1 cellular context compared by ENCODE assay signal in the genomic region with DNA sequence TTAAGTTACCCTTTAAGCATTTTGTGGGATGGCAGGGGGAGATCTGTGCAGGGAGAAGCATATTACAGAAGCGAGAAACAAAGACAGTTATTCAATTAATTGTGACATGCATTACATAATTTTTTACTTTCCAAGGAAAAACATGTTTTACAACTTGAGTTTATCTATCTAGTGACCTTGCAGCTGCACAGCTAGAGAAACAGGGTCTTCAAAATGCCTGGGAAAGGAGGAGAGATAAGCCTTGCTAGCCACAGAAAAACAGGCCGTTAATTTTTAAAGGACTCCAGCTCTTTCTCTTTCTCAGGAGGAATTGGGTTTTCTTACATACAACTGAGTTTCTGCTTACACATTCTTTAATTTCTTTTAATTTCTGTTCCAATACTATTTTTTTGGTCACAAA.
TF ChIP-seq lines count a peak whose summit lies in the region.

No MANE protein-coding gene starts in this region.

TF ChIP-seq in K562, 482 proteins besides CTCF, POLR2A, EP300 and RAD21 (continues in another document):
- TF ChIP-seq, protein P1, sequence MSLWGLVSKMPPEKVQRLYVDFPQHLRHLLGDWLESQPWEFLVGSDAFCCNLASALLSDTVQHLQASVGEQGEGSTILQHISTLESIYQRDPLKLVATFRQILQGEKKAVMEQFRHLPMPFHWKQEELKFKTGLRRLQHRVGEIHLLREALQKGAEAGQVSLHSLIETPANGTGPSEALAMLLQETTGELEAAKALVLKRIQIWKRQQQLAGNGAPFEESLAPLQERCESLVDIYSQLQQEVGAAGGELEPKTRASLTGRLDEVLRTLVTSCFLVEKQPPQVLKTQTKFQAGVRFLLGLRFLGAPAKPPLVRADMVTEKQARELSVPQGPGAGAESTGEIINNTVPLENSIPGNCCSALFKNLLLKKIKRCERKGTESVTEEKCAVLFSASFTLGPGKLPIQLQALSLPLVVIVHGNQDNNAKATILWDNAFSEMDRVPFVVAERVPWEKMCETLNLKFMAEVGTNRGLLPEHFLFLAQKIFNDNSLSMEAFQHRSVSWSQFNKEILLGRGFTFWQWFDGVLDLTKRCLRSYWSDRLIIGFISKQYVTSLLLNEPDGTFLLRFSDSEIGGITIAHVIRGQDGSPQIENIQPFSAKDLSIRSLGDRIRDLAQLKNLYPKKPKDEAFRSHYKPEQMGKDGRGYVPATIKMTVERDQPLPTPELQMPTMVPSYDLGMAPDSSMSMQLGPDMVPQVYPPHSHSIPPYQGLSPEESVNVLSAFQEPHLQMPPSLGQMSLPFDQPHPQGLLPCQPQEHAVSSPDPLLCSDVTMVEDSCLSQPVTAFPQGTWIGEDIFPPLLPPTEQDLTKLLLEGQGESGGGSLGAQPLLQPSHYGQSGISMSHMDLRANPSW (CRISPR knock-in tag; IDR thresholded peaks at IDR 0.05) = no peak
- TF ChIP-seq HMGN3 (IDR thresholded peaks at IDR 0.05; ENCODE audit: borderline replicate concordance, extremely low read depth, insufficient read length, low read depth, low read length) (no peak), SMARCA5 (IDR thresholded peaks at IDR 0.05) (no peak), HNRNPH1 (optimal IDR thresholded peaks at IDR 0.05; ENCODE audit: low read depth, low read length) (no peak), ZNF780A (CRISPR knock-in tag; IDR thresholded peaks at IDR 0.05) (no peak), MAZ (CRISPR knock-in tag; conservative IDR thresholded peaks at IDR 0.05 in 1 of 2, IDR thresholded peaks at IDR 0.05 in 1 of 2) (no peak), MEF2D (tag; conservative IDR thresholded peaks at IDR 0.05; ENCODE audit: low read depth) (no peak), NCOR1 (IDR thresholded peaks at IDR 0.05) (0 out of 2 replicates have a peak, but pooled peaks have one; percentile 36), ARID1B (IDR thresholded peaks at IDR 0.05) (peak; percentile 55; the same call in 1 of the 2 replicates), FOS (IDR thresholded peaks at IDR 0.05; ENCODE audit: extremely low read depth, insufficient read length) (no peak), TCF3 (CRISPR knock-in tag; IDR thresholded peaks at IDR 0.05) (peak; percentile 77), XRCC3 (IDR thresholded peaks at IDR 0.05) (no peak), ZNF785 (CRISPR knock-in tag; IDR thresholded peaks at IDR 0.05) (no peak), PHF8 (IDR thresholded peaks at IDR 0.05; ENCODE audit: borderline replicate concordance, low read length) (no peak), ZKSCAN8 (CRISPR knock-in tag; IDR thresholded peaks at IDR 0.05) (no peak), ZBTB1 (CRISPR knock-in tag; IDR thresholded peaks at IDR 0.05; ENCODE audit: borderline replicate concordance, low read depth) (no peak), POLR3A (IDR thresholded peaks at IDR 0.05; ENCODE audit: borderline replicate concordance, extremely low read depth, insufficient read depth, insufficient read length) (no peak), FOXK2 (conservative IDR thresholded peaks at IDR 0.05 in 1 of 2, IDR thresholded peaks at IDR 0.05 in 1 of 2; ENCODE audit: low read depth in 2 of 2) (no peak), EGR1 (conservative IDR thresholded peaks at IDR 0.05) (no peak), ZFX (CRISPR knock-in tag; IDR thresholded peaks at IDR 0.05) (no peak), SIRT6 (IDR thresholded peaks at IDR 0.05; ENCODE audit: low read depth, low read length) (no peak), MYBL2 (IDR thresholded peaks at IDR 0.05; ENCODE audit: low read depth) (peak; percentile 58; the same call in 1 of the 2 replicates), MYBL2 (CRISPR knock-in tag; IDR thresholded peaks at IDR 0.05; ENCODE audit: borderline replicate concordance) (no peak), PHTF2 (CRISPR knock-in tag; IDR thresholded peaks at IDR 0.05) (no peak), TARDBP (IDR thresholded peaks at IDR 0.05) (no peak), TRIM24 (IDR thresholded peaks at IDR 0.05) (0 out of 4 replicates have a peak, but pooled peaks of 1 of the 2 experiments have one; percentile 31), ZNF197 (CRISPR knock-in tag; IDR thresholded peaks at IDR 0.05; ENCODE audit: low read depth) (no peak), ZNF24 (IDR thresholded peaks at IDR 0.05) (no peak), TBP (optimal IDR thresholded peaks at IDR 0.05; ENCODE audit: low read depth, low read length) (no peak), FOXM1 (IDR thresholded peaks at IDR 0.05; ENCODE audit: low read depth) (peak; percentile 64), FOXM1 (CRISPR knock-in tag; IDR thresholded peaks at IDR 0.05; ENCODE audit: low read depth) (no peak)
- TF ChIP-seq, protein P2, sequence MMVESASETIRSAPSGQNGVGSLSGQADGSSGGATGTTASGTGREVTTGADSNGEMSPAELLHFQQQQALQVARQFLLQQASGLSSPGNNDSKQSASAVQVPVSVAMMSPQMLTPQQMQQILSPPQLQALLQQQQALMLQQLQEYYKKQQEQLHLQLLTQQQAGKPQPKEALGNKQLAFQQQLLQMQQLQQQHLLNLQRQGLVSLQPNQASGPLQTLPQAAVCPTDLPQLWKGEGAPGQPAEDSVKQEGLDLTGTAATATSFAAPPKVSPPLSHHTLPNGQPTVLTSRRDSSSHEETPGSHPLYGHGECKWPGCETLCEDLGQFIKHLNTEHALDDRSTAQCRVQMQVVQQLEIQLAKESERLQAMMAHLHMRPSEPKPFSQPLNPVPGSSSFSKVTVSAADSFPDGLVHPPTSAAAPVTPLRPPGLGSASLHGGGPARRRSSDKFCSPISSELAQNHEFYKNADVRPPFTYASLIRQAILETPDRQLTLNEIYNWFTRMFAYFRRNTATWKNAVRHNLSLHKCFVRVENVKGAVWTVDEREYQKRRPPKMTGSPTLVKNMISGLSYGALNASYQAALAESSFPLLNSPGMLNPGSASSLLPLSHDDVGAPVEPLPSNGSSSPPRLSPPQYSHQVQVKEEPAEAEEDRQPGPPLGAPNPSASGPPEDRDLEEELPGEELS (CRISPR knock-in tag; IDR thresholded peaks at IDR 0.05; ENCODE audit: borderline replicate concordance) = no peak
- TF ChIP-seq, protein P3, sequence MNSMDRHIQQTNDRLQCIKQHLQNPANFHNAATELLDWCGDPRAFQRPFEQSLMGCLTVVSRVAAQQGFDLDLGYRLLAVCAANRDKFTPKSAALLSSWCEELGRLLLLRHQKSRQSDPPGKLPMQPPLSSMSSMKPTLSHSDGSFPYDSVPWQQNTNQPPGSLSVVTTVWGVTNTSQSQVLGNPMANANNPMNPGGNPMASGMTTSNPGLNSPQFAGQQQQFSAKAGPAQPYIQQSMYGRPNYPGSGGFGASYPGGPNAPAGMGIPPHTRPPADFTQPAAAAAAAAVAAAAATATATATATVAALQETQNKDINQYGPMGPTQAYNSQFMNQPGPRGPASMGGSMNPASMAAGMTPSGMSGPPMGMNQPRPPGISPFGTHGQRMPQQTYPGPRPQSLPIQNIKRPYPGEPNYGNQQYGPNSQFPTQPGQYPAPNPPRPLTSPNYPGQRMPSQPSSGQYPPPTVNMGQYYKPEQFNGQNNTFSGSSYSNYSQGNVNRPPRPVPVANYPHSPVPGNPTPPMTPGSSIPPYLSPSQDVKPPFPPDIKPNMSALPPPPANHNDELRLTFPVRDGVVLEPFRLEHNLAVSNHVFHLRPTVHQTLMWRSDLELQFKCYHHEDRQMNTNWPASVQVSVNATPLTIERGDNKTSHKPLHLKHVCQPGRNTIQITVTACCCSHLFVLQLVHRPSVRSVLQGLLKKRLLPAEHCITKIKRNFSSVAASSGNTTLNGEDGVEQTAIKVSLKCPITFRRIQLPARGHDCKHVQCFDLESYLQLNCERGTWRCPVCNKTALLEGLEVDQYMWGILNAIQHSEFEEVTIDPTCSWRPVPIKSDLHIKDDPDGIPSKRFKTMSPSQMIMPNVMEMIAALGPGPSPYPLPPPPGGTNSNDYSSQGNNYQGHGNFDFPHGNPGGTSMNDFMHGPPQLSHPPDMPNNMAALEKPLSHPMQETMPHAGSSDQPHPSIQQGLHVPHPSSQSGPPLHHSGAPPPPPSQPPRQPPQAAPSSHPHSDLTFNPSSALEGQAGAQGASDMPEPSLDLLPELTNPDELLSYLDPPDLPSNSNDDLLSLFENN (IDR thresholded peaks at IDR 0.05; ENCODE audit: low read depth in 2 of 2, low read length in 2 of 2) = no peak
- TF ChIP-seq, protein P4, sequence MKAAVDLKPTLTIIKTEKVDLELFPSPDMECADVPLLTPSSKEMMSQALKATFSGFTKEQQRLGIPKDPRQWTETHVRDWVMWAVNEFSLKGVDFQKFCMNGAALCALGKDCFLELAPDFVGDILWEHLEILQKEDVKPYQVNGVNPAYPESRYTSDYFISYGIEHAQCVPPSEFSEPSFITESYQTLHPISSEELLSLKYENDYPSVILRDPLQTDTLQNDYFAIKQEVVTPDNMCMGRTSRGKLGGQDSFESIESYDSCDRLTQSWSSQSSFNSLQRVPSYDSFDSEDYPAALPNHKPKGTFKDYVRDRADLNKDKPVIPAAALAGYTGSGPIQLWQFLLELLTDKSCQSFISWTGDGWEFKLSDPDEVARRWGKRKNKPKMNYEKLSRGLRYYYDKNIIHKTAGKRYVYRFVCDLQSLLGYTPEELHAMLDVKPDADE (conservative IDR thresholded peaks at IDR 0.05; ENCODE audit: control insufficient read depth, low read depth, low read length) = no peak
- TF ChIP-seq, protein P5, sequence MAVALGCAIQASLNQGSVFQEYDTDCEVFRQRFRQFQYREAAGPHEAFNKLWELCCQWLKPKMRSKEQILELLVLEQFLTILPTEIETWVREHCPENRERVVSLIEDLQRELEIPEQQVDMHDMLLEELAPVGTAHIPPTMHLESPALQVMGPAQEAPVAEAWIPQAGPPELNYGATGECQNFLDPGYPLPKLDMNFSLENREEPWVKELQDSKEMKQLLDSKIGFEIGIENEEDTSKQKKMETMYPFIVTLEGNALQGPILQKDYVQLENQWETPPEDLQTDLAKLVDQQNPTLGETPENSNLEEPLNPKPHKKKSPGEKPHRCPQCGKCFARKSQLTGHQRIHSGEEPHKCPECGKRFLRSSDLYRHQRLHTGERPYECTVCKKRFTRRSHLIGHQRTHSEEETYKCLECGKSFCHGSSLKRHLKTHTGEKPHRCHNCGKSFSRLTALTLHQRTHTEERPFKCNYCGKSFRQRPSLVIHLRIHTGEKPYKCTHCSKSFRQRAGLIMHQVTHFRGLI (CRISPR knock-in tag; IDR thresholded peaks at IDR 0.05) = no peak
- TF ChIP-seq, protein P6, sequence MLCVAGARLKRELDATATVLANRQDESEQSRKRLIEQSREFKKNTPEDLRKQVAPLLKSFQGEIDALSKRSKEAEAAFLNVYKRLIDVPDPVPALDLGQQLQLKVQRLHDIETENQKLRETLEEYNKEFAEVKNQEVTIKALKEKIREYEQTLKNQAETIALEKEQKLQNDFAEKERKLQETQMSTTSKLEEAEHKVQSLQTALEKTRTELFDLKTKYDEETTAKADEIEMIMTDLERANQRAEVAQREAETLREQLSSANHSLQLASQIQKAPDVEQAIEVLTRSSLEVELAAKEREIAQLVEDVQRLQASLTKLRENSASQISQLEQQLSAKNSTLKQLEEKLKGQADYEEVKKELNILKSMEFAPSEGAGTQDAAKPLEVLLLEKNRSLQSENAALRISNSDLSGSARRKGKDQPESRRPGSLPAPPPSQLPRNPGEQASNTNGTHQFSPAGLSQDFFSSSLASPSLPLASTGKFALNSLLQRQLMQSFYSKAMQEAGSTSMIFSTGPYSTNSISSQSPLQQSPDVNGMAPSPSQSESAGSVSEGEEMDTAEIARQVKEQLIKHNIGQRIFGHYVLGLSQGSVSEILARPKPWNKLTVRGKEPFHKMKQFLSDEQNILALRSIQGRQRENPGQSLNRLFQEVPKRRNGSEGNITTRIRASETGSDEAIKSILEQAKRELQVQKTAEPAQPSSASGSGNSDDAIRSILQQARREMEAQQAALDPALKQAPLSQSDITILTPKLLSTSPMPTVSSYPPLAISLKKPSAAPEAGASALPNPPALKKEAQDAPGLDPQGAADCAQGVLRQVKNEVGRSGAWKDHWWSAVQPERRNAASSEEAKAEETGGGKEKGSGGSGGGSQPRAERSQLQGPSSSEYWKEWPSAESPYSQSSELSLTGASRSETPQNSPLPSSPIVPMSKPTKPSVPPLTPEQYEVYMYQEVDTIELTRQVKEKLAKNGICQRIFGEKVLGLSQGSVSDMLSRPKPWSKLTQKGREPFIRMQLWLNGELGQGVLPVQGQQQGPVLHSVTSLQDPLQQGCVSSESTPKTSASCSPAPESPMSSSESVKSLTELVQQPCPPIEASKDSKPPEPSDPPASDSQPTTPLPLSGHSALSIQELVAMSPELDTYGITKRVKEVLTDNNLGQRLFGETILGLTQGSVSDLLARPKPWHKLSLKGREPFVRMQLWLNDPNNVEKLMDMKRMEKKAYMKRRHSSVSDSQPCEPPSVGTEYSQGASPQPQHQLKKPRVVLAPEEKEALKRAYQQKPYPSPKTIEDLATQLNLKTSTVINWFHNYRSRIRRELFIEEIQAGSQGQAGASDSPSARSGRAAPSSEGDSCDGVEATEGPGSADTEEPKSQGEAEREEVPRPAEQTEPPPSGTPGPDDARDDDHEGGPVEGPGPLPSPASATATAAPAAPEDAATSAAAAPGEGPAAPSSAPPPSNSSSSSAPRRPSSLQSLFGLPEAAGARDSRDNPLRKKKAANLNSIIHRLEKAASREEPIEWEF (CRISPR knock-in tag; IDR thresholded peaks at IDR 0.05) = no peak
- TF ChIP-seq, protein P7, sequence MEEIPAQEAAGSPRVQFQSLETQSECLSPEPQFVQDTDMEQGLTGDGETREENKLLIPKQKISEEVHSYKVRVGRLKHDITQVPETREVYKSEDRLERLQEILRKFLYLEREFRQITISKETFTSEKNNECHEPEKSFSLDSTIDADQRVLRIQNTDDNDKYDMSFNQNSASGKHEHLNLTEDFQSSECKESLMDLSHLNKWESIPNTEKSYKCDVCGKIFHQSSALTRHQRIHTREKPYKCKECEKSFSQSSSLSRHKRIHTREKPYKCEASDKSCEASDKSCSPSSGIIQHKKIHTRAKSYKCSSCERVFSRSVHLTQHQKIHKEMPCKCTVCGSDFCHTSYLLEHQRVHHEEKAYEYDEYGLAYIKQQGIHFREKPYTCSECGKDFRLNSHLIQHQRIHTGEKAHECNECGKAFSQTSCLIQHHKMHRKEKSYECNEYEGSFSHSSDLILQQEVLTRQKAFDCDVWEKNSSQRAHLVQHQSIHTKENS (CRISPR knock-in tag; IDR thresholded peaks at IDR 0.05) = no peak
- TF ChIP-seq, protein P8, sequence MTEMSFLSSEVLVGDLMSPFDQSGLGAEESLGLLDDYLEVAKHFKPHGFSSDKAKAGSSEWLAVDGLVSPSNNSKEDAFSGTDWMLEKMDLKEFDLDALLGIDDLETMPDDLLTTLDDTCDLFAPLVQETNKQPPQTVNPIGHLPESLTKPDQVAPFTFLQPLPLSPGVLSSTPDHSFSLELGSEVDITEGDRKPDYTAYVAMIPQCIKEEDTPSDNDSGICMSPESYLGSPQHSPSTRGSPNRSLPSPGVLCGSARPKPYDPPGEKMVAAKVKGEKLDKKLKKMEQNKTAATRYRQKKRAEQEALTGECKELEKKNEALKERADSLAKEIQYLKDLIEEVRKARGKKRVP (CRISPR knock-in tag; IDR thresholded peaks at IDR 0.05) = no peak
- TF ChIP-seq, protein P9, sequence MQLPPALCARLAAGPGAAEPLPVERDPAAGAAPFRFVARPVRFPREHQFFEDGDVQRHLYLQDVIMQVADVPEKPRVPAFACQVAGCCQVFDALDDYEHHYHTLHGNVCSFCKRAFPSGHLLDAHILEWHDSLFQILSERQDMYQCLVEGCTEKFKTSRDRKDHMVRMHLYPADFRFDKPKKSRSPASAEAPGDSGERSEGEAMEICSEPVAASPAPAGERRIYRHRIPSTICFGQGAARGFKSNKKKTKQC (CRISPR knock-in tag; IDR thresholded peaks at IDR 0.05) = no peak
